Comparison of ENCODE assay signal across 18 cellular contexts in genomic region chr19:31095100-31095804, GRCh38.
DNase-seq lines count a peak whose midpoint lies in the region; ATAC-seq, FAIRE-seq and TF ChIP-seq lines count a peak whose summit lies in the region.
"Had no signal": no experiment of that assay in that cellular context is flagged by ENCODE, and none has a peak within 500 bp of the region (broad histone marks: within the 10 kb centered on the region; RNA-seq: fewer than 3 reads in every experiment).

No MANE protein-coding gene starts in this region.

- H3K9me3 ChIP-seq in IMR-90 (ENCODE audit: control insufficient read depth, insufficient read depth, low read length) (no peaks in the 10 kb centered on the region), H1 (ENCODE audit: insufficient read depth in 2 of 2, low read depth in 1 of 2, low read length in 1 of 2) (no peaks in the 10 kb centered on the region)
- H3K9me3 ChIP-seq: Caco-2 had no signal

- H4K91ac ChIP-seq in IMR-90 (ENCODE audit: insufficient read depth, low read depth, low read length) (no peak overlapping the region), H1 (replicated peaks; ENCODE audit: insufficient read length, low read length) (peak overlapping the region; percentile 3)

- no peak for TF ChIP-seq EP300 in H1 (IDR thresholded peaks at IDR 0.05; ENCODE audit: borderline replicate concordance in 1 of 2, low read depth in 2 of 2, low read length in 2 of 2)

- H4K5ac ChIP-seq in IMR-90 (ENCODE audit: low read depth, low read length) (no peak overlapping the region), H1 (ENCODE audit: insufficient read length, low read depth, low read length) (no peak overlapping the region)

- H2AK5ac ChIP-seq in IMR-90 (ENCODE audit: low read depth, low read length) (no peak overlapping the region), H1 (ENCODE audit: low read depth, low read length) (no peak overlapping the region)

- H3K23me2 ChIP-seq in H1 (ENCODE audit: low read depth, low read length): peaks cover 5% of the 10 kb centered on the region

- no peak overlapping the region for H2BK15ac ChIP-seq in IMR-90 (ENCODE audit: low read depth, low read length)
- no peak overlapping the region for H2BK15ac ChIP-seq in H1 (ENCODE audit: low read length)

- ATAC-seq in IMR-90 (ENCODE audit: low read depth) (no peak), HG03521 (IDR thresholded peaks at IDR 0.05; ENCODE audit: unreplicated experiment) (no peak)

- H2BK5ac ChIP-seq in IMR-90 (ENCODE audit: low read depth, low read length, poor library complexity, severe bottlenecking) (peak overlapping the region; percentile 58), H1 (ENCODE audit: low read depth, low read length) (no peak overlapping the region)

- POLR2A ChIA-PET in IMR-90 (lab: Charles Lee; ENCODE audit: unreplicated experiment) (interaction anchor here (0.6 kb wide), 1 partner anchor 1442 kb away, joined by 3 read pairs; no protein-coding TSS in a partner anchor), H1 (lab: Charles Lee; ENCODE audit: partially characterized antibody) (no interaction called here)

- H3K9ac ChIP-seq in IMR-90 (ENCODE audit: low read depth, low read length) (no peak overlapping the region), H1 (replicated peaks in 1 of 4; ENCODE audit: extremely low read depth in 1 of 4, low read depth in 3 of 4, low read length in 3 of 4) (no peak overlapping the region; a peak in 1 of 7 replicates)

- H2BK120ac ChIP-seq in IMR-90 (ENCODE audit: low read depth, low read length) (no peak overlapping the region), H1 (replicated peaks; ENCODE audit: low read depth, low read length) (no peak overlapping the region)

- peaks cover 2% of the 10 kb centered on the region; the same call in 1 of the 2 replicates for H3K27me3 ChIP-seq in IMR-90 (ENCODE audit: control insufficient read depth, insufficient read depth, low read length)
- no peaks in the 10 kb centered on the region for H3K27me3 ChIP-seq in H1 (replicated peaks in 1 of 4; ENCODE audit: control insufficient read depth in 3 of 4, extremely low read depth in 1 of 4, insufficient read depth in 3 of 4, low read length in 3 of 4)

- H3K4ac ChIP-seq in IMR-90 (ENCODE audit: low read depth, low read length) (no peak overlapping the region), H1 (replicated peaks; ENCODE audit: insufficient read length, low read depth, low read length) (no peak overlapping the region)

- H3K56ac ChIP-seq in IMR-90 (ENCODE audit: extremely low read depth, insufficient read depth, low read length) (no peak overlapping the region), H1 (replicated peaks; ENCODE audit: insufficient read length, low read depth, low read length) (no peak overlapping the region)

- H3K27ac ChIP-seq in IMR-90 (ENCODE audit: insufficient read depth, low read length) (no peak overlapping the region), H1 (ENCODE audit: low read depth, low read length) (no peak overlapping the region)
- H3K27ac ChIP-seq: C4-2B had no signal

- TF ChIP-seq CTCF in IMR-90 (conservative IDR thresholded peaks at IDR 0.05; ENCODE audit: low read depth, low read length): no peak
- TF ChIP-seq CTCF in H1 (IDR thresholded peaks at IDR 0.05; ENCODE audit: control extremely low read depth in 1 of 3, insufficient read depth in 1 of 3, low read depth in 1 of 3, low read length in 3 of 3): no peak

- H3K23ac ChIP-seq in IMR-90 (ENCODE audit: low read depth, low read length) (no peak overlapping the region), H1 (ENCODE audit: insufficient read length) (no peak overlapping the region)

- H3K4me1 ChIP-seq in IMR-90 (ENCODE audit: control insufficient read depth, insufficient read depth, low read length) (peaks cover 2% of the 10 kb centered on the region; the same call in 1 of the 2 replicates), H1 (replicated peaks in 1 of 4; ENCODE audit: control insufficient read depth in 3 of 4, insufficient read depth in 4 of 4, low read length in 3 of 4) (no peaks in the 10 kb centered on the region)
- H3K4me1 ChIP-seq: Caco-2 had no signal

- dilution Hi-C loops in IMR-90 (cut with HindIII; ENCODE audit: low sequenced_read_pairs, unreplicated experiment): no loop called here

- no peak overlapping the region for H2AK9ac ChIP-seq in IMR-90 (replicated peaks; ENCODE audit: low read depth, low read length, poor library complexity)

- 92% methylated on average over 2 of the region's 6 CpGs; no CpG with 5 or more reads in 1 of the 2 experiments for WGBS in IMR-90 (ENCODE audit: extremely low coverage in 2 of 2, insufficient read length in 1 of 2), 2 experiments
- WGBS in H1 (ENCODE audit: extremely low coverage in 1 of 2, insufficient coverage in 1 of 2, insufficient read length in 1 of 2, insufficient replicate concordance in 2 of 2, low coverage in 1 of 2, low lambda C conversion rate in 2 of 2, missing lambda C conversion rate in 1 of 2), 2 experiments: 86% methylated on average over 6 of the region's 6 CpGs; no CpG with 5 or more reads in 1 of the 2 experiments

- TF ChIP-seq RAD21 in IMR-90 (IDR thresholded peaks at IDR 0.05; ENCODE audit: low read length): no peak
- no peak for TF ChIP-seq RAD21 in H1 (IDR thresholded peaks at IDR 0.05 in 1 of 2, conservative IDR thresholded peaks at IDR 0.05 in 1 of 2; ENCODE audit: low read depth in 2 of 2, low read length in 2 of 2)

- BruUV-seq in IMR-90 (replicated peaks; lab: Mats Ljungman, UMichigan): no TSS peak

- H3K4me2 ChIP-seq in IMR-90 (ENCODE audit: low read depth, low read length) (no peak overlapping the region), H1 (ENCODE audit: insufficient read depth in 1 of 2, low read depth in 2 of 2, low read length in 2 of 2) (no peak overlapping the region)

- no peaks in the 10 kb centered on the region for H3K79me1 ChIP-seq in IMR-90 (ENCODE audit: low read depth in 1 of 2, low read length in 2 of 2)
- no peaks in the 10 kb centered on the region for H3K79me1 ChIP-seq in H1 (ENCODE audit: low read depth, low read length)

- H3K18ac ChIP-seq in IMR-90 (ENCODE audit: low read depth, low read length) (no peak overlapping the region), H1 (ENCODE audit: extremely low read depth, low read length) (no peak overlapping the region)

- H3K9me1 ChIP-seq in IMR-90 (ENCODE audit: insufficient read depth, low read length): no peaks in the 10 kb centered on the region

- no peak overlapping the region for H3K14ac ChIP-seq in IMR-90 (replicated peaks; ENCODE audit: low read depth, low read length)
- H3K14ac ChIP-seq in H1 (ENCODE audit: insufficient read length): no peak overlapping the region

- H4K20me1 ChIP-seq in IMR-90 (ENCODE audit: insufficient read depth, low read length): no peaks in the 10 kb centered on the region
- no peaks in the 10 kb centered on the region for H4K20me1 ChIP-seq in H1 (replicated peaks in 1 of 2; ENCODE audit: control insufficient read depth in 1 of 2, insufficient read depth in 2 of 2, low read length in 2 of 2)

- H3K79me2 ChIP-seq in H1 (ENCODE audit: control insufficient read depth in 1 of 2, insufficient read depth in 2 of 2, low read length in 2 of 2): no peaks in the 10 kb centered on the region; a peak in 1 of 4 replicates

- no peak for TF ChIP-seq POLR2A in GM12891 (IDR thresholded peaks at IDR 0.05; ENCODE audit: low read depth, low read length)
- no peak for TF ChIP-seq POLR2A in IMR-90 (IDR thresholded peaks at IDR 0.05; ENCODE audit: low read depth, low read length)
- no peak for TF ChIP-seq POLR2A in H1 (IDR thresholded peaks at IDR 0.05; ENCODE audit: control extremely low read depth in 1 of 2, low read depth in 2 of 2, low read length in 2 of 2)

- H3K36me3 ChIP-seq in IMR-90 (ENCODE audit: control insufficient read depth, insufficient read depth, low read length): no peaks in the 10 kb centered on the region
- H3K36me3 ChIP-seq in H1 (ENCODE audit: control insufficient read depth in 2 of 4, insufficient read depth in 4 of 4, low read length in 3 of 4): no peaks in the 10 kb centered on the region

- DNase-seq in GM12891 (ENCODE audit: insufficient read length, low spot score): no peak
- DNase-seq in IMR-90: no peak
- no peak for DNase-seq in H1 (ENCODE audit: low read depth in 1 of 2, low spot score in 2 of 2)
- no peak for DNase-seq in urothelium cell line (ENCODE audit: low spot score)
- DNase-seq in stimulated activated naive CD4-positive, alpha-beta T cell treated with Interleukin-2 at 50 U/mL for 16 hours (lab: John Stamatoyannopoulos, UW): no peak
- no peak for DNase-seq in NCI-H524 treated with DMSO at 0.1 percent for 48 hours (lab: John Stamatoyannopoulos, UW)
- DNase-seq: AML-193; Caco-2; CD4-positive, alpha-beta T cell; DMS153; DMS79; GDM1; GOT3; H9; KBM-7 had no signal

- no peak overlapping the region for H4K8ac ChIP-seq in IMR-90 (ENCODE audit: low read depth in 2 of 2, low read length in 2 of 2)
- no peak overlapping the region for H4K8ac ChIP-seq in H1 (ENCODE audit: extremely low read depth, insufficient read depth, low read length)

- intact Hi-C loops in IMR-90 (cut with micrococcal nuclease): no loop called here

- CTCF ChIA-PET in IMR-90 (lab: Yijun Ruan, JAX): interaction anchor here (0.6 kb wide), 1 partner anchor 57 kb away, joined by 3 read pairs; no protein-coding TSS in a partner anchor
- CTCF ChIA-PET in H1 (lab: Charles Lee; ENCODE audit: partially characterized antibody): interaction anchor here (1.5 kb wide), 1 partner anchor 41 kb away, joined by 10 read pairs; no protein-coding TSS in a partner anchor

- FAIRE-seq in GM12891 (lab: Jason Lieb, UNC) (peak; percentile 20), H1 (lab: Jason Lieb, UNC) (no peak), urothelium cell line (lab: Jason Lieb, UNC) (peak; percentile 98)
- FAIRE-seq: A204.1 had no signal

- H2BK20ac ChIP-seq in IMR-90 (ENCODE audit: low read depth, low read length): no peak overlapping the region
- no peak overlapping the region for H2BK20ac ChIP-seq in H1 (ENCODE audit: low read length)

- H3K4me3 ChIP-seq in IMR-90 (ENCODE audit: insufficient read depth, low read depth, low read length) (no peak overlapping the region), H1 (ENCODE audit: extremely low read depth in 1 of 4, insufficient read depth in 2 of 4, low read depth in 3 of 4, low read length in 4 of 4) (no peak overlapping the region)

- H2AFZ ChIP-seq in IMR-90 (replicated peaks; ENCODE audit: low read length, poor library complexity) (no peak overlapping the region), H1 (ENCODE audit: low read length) (no peak overlapping the region)

- peak overlapping the region; percentile 52; the same call in 1 of the 2 replicates for H2BK12ac ChIP-seq in H1 (ENCODE audit: low read depth, low read length)

- in situ Hi-C loops in IMR-90 (cut with MboI; ENCODE audit: low sequenced_read_pairs): no loop called here

TF ChIP-seq in GM12891, 5 proteins besides CTCF, POLR2A, EP300 and RAD21 (continues in another document):
- no peak for TF ChIP-seq TAF1 (IDR thresholded peaks at IDR 0.05; ENCODE audit: low read depth, low read length)
- TF ChIP-seq PAX5 (IDR thresholded peaks at IDR 0.05; ENCODE audit: insufficient read depth, low read length, severe bottlenecking): no peak

TF ChIP-seq in IMR-90, 13 proteins besides CTCF, POLR2A, EP300 and RAD21 (continues in another document):
- TF ChIP-seq MAZ (IDR thresholded peaks at IDR 0.05; ENCODE audit: borderline replicate concordance, low read depth, low read length) (no peak), BHLHE40 (IDR thresholded peaks at IDR 0.05; ENCODE audit: low read depth, low read length) (no peak)

TF ChIP-seq in H1, 55 proteins besides CTCF, POLR2A, EP300 and RAD21 (continues in another document):
- TF ChIP-seq CEBPB (IDR thresholded peaks at IDR 0.05; ENCODE audit: low read depth, low read length) (no peak), TAF7 (optimal IDR thresholded peaks at IDR 0.05; ENCODE audit: borderline replicate concordance, low read depth, low read length) (no peak)
